ENCODE assay signal across 1 cellular context in the genomic region with DNA sequence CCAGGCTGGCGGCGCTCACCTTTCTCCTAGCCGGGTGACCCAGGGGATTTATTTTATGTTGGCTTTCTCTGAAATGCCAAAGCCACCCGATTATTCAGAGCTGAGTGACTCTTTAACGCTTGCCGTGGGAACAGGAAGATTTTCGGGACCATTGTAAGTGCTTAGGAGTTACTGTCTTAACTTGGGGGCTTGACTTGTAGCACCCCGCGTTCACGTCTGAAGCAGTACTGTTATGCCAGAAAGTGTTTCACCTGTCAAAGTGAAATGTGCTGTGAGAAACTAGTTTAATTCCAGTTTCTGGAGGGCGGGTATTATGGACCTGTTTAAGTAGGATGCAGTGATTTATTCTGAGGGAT.
TF ChIP-seq lines count a peak whose summit lies in the region.

No MANE protein-coding gene starts in this region.

TF ChIP-seq in SK-N-SH, 30 proteins besides CTCF, POLR2A, EP300 and RAD21 (continued from another document):
- TF ChIP-seq, protein P1, sequence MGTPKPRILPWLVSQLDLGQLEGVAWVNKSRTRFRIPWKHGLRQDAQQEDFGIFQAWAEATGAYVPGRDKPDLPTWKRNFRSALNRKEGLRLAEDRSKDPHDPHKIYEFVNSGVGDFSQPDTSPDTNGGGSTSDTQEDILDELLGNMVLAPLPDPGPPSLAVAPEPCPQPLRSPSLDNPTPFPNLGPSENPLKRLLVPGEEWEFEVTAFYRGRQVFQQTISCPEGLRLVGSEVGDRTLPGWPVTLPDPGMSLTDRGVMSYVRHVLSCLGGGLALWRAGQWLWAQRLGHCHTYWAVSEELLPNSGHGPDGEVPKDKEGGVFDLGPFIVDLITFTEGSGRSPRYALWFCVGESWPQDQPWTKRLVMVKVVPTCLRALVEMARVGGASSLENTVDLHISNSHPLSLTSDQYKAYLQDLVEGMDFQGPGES (IDR thresholded peaks at IDR 0.05; ENCODE audit: low read depth, low read length), result no peak
- TF ChIP-seq RFX5 (IDR thresholded peaks at IDR 0.05; ENCODE audit: low read length), result no peak
- no peak for TF ChIP-seq JUND (IDR thresholded peaks at IDR 0.05)
- TF ChIP-seq, protein P2, sequence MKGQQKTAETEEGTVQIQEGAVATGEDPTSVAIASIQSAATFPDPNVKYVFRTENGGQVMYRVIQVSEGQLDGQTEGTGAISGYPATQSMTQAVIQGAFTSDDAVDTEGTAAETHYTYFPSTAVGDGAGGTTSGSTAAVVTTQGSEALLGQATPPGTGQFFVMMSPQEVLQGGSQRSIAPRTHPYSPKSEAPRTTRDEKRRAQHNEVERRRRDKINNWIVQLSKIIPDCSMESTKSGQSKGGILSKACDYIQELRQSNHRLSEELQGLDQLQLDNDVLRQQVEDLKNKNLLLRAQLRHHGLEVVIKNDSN (IDR thresholded peaks at IDR 0.05; ENCODE audit: borderline replicate concordance, low read depth), result no peak
- no peak for TF ChIP-seq PBX3 (IDR thresholded peaks at IDR 0.05)
- no peak for TF ChIP-seq GABPA (IDR thresholded peaks at IDR 0.05; ENCODE audit: low read depth)
- no peak for TF ChIP-seq TAF1 (IDR thresholded peaks at IDR 0.05; ENCODE audit: borderline replicate concordance, low read depth, low read length)
TF ChIP-seq in SK-N-SH: peak in this region for 0.
